ENCODE assay signal across 33 cellular contexts in genomic region chr6:21469213-21469612, GRCh38.
"Had no signal": no experiment of that assay in that cellular context is flagged by ENCODE, and none has a peak within 500 bp of the region (broad histone marks: within the 10 kb centered on the region; RNA-seq: fewer than 3 reads in every experiment).

No MANE protein-coding gene starts in this region.

- H3K4me1 Mint-ChIP-seq: activated naive CD8-positive, alpha-beta T cell treated with anti-CD3 and anti-CD28 coated beads for 36 hours; naive thymus-derived CD4-positive, alpha-beta T cell; stimulated activated naive B cell treated with anti-CD40 and anti-IgM and Interleukin-4, amounts not matched to agents 10 μg/mL and 1 μg/mL and 100 μg/mL, for 72 hours had no signal

- H3K4me1 ChIP-seq: adrenal gland, body of pancreas, esophagus squamous epithelium, left ventricle myocardium inferior, parathyroid adenoma, psoas muscle, stomach, tibial artery, upper lobe of right lung had no signal

- H3K9me3 Mint-ChIP-seq: activated naive CD4-positive, alpha-beta T cell treated with anti-CD3 and anti-CD28 coated beads for 36 hours; activated naive CD8-positive, alpha-beta T cell treated with anti-CD3 and anti-CD28 coated beads for 36 hours; activated T-helper 1 cell treated with anti-CD3 and anti-CD28 coated beads, Interleukin-12 subunit alpha, Interleukin-12 subunit beta, Interleukin-2, Interleukin-4 antibody, amounts not matched to agents 30 ng/mL and 10 ng/mL and 1 ng/mL, durations not matched to agents 14 hours and 24 hours and 36 hours had no signal

- H3K27me3 ChIP-seq: adrenal gland, body of pancreas, esophagus squamous epithelium, stomach, tibial artery, upper lobe of right lung had no signal

- H3K27ac ChIP-seq: adrenal gland, body of pancreas, epithelial cell of prostate, esophagus squamous epithelium, left ventricle myocardium inferior, parathyroid adenoma, psoas muscle, stomach, tibial artery, upper lobe of right lung, WERI-Rb-1 had no signal

- H3K79me2 ChIP-seq: parathyroid adenoma had no signal

- FAIRE-seq: colon, TTC549 had no signal

- H3K27ac Mint-ChIP-seq: activated naive CD4-positive, alpha-beta T cell treated with anti-CD3 and anti-CD28 coated beads for 36 hours; activated naive CD8-positive, alpha-beta T cell treated with anti-CD3 and anti-CD28 coated beads for 36 hours; activated T-helper 1 cell treated with anti-CD3 and anti-CD28 coated beads, Interleukin-12 subunit alpha, Interleukin-12 subunit beta, Interleukin-2, Interleukin-4 antibody, amounts not matched to agents 30 ng/mL and 10 ng/mL and 1 ng/mL, durations not matched to agents 14 hours and 24 hours and 36 hours; naive thymus-derived CD4-positive, alpha-beta T cell; stimulated activated naive B cell treated with anti-CD40 and anti-IgM and Interleukin-4, amounts not matched to agents 10 μg/mL and 1 μg/mL and 100 μg/mL, for 72 hours had no signal

- H3K27me3 Mint-ChIP-seq: activated naive CD8-positive, alpha-beta T cell treated with anti-CD3 and anti-CD28 coated beads for 36 hours had no signal

- H3K9ac ChIP-seq: parathyroid adenoma had no signal

- H3K36me3 Mint-ChIP-seq: activated naive CD8-positive, alpha-beta T cell treated with anti-CD3 and anti-CD28 coated beads for 36 hours; mesothelial cell of epicardium; naive thymus-derived CD4-positive, alpha-beta T cell had no signal

- H3K36me3 ChIP-seq: adrenal gland, esophagus squamous epithelium, left ventricle myocardium inferior, stomach, tibial artery, upper lobe of right lung, WERI-Rb-1 had no signal

- H3K9me3 ChIP-seq: adrenal gland, body of pancreas, esophagus squamous epithelium, psoas muscle, stomach, tibial artery, upper lobe of right lung had no signal

- ATAC-seq: activated CD4-positive, CD25-positive, alpha-beta regulatory T cell treated with anti-CD3 and anti-CD28 coated beads, Interleukin-2, amount 50 U/mL, for 24 hours; body of pancreas; naive thymus-derived CD4-positive, alpha-beta T cell; psoas muscle; stimulated activated naive B cell treated with anti-CD40 and anti-IgM and Interleukin-4, amounts not matched to agents 10 μg/mL and 1 μg/mL and 100 μg/mL, for 72 hours; upper lobe of right lung had no signal

- DNase-seq: activated CD4-positive, alpha-beta T cell treated with anti-CD3 and anti-CD28 coated beads for 48 hours; activated CD4-positive, alpha-beta T cell treated with anti-CD3 and anti-CD28 coated beads, Interleukin-2, amount 50 U/mL, for 48 hours; activated CD8-positive, alpha-beta memory T cell treated with anti-CD3 and anti-CD28 coated beads for 24 hours; activated effector memory CD4-positive, alpha-beta T cell treated with anti-CD3 and anti-CD28 coated beads, Interleukin-2, amount 50 U/mL, for 16 hours; activated naive CD4-positive, alpha-beta T cell treated with anti-CD3 and anti-CD28 coated beads for 36 hours; activated naive CD8-positive, alpha-beta T cell treated with anti-CD3 and anti-CD28 coated beads for 36 hours; activated T-cell treated with anti-CD3 and anti-CD28 coated beads, Interleukin-2, amount 50 U/mL, for 1 hour; adrenal gland; aorta; body of pancreas; dermis blood vessel endothelial cell; effector CD4-positive, alpha-beta T cell; esophagus squamous epithelium; foreskin melanocyte; left ventricle myocardium inferior; naive thymus-derived CD4-positive, alpha-beta T cell; nucleus accumbens; psoas muscle; stimulated activated CD4-positive, alpha-beta T cell treated with anti-CD3 and anti-CD28 coated beads, Interleukin-15, amount 100 ng/mL, for 24 hours; stimulated activated CD4-positive, alpha-beta T cell treated with anti-CD3 and anti-CD28 coated beads, Interleukin-2, amount 100 ng/mL, for 24 hours; stimulated activated naive B cell treated with anti-CD40 and anti-IgM and Interleukin-4, amounts not matched to agents 10 μg/mL and 1 μg/mL and 100 μg/mL, for 72 hours; stomach; T-helper 9 cell; tibial artery; upper lobe of right lung; WERI-Rb-1 had no signal

- H3K4me3 ChIP-seq: adrenal gland, body of pancreas, esophagus squamous epithelium, left ventricle myocardium inferior, psoas muscle, stomach, tibial artery, upper lobe of right lung had no signal

- H3K4me3 Mint-ChIP-seq: activated naive CD4-positive, alpha-beta T cell treated with anti-CD3 and anti-CD28 coated beads for 36 hours; activated naive CD8-positive, alpha-beta T cell treated with anti-CD3 and anti-CD28 coated beads for 36 hours; activated T-helper 1 cell treated with anti-CD3 and anti-CD28 coated beads, Interleukin-12 subunit alpha, Interleukin-12 subunit beta, Interleukin-2, Interleukin-4 antibody, amounts not matched to agents 30 ng/mL and 10 ng/mL and 1 ng/mL, durations not matched to agents 14 hours and 24 hours and 36 hours; mesothelial cell of epicardium; naive thymus-derived CD4-positive, alpha-beta T cell; stimulated activated naive B cell treated with anti-CD40 and anti-IgM and Interleukin-4, amounts not matched to agents 10 μg/mL and 1 μg/mL and 100 μg/mL, for 72 hours had no signal
